ENCODE assay signal across 9 cellular contexts in the genomic region with DNA sequence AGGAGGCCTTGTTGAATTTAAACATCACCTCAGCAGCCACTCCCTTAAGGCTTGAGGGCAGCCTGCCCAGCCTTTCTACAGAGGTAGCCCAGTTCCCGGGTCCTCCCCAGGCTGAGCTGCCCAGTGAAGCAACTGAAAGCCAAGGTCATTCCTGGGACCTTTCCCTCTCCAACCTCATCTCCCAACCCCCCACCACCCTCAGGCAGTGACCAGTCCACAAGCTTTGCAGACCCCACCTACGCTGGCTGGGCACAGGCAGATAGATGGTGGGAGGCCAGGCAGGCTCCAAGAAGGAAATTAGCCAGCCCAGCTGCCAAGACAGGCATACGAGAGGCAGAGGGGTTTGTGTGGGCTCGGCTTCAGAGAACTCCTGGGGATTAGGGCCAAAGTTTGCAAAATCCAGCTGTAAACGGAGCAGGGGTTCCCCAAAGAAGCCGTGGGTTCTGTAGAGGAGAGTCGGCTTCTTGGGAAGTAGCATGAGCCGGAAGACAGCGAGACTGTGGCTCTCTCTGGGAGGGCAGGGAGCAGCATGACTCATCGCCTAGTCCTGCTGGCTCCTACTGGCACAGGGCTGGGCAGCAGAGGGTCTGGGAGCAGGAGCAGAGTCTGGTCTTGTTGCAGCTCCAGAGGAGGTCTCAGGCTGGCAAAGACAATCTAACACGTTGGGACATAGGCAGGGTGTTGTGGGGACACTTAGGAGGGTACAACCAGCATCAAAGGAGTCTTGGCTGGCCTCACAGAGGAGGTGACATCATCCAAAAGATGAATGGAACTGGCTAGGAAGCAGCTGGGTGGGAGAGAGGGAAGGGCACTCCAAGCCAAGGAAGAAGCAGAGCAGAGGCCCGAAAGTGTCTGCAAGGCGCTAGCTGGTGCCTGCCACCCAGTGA. TPM values are rescaled to one million over a fixed set of nuclear protein-coding genes. Genes with fewer than 3 reads are reported as not detected.
DNase-seq lines count a peak whose midpoint lies in the region; ATAC-seq and TF ChIP-seq lines count a peak whose summit lies in the region.
"Had no signal": no experiment of that assay in that cellular context is flagged by ENCODE, and none has a peak within 500 bp of the region (broad histone marks: within the 10 kb centered on the region; RNA-seq: fewer than 3 reads in every experiment).

No MANE protein-coding gene starts in this region.

- no peak for ATAC-seq in lung (ENCODE audit: insufficient read depth, low FRiP score)
- no peak for ATAC-seq in HG02870 (IDR thresholded peaks at IDR 0.05; ENCODE audit: unreplicated experiment)

- H3K27ac ChIP-seq in dorsolateral prefrontal cortex: peak overlapping the region in 58 of 59 donors; percentile 2 to 90 (median 80)
- peak overlapping the region; percentile 34 to 88 for H3K27ac ChIP-seq in lung (ENCODE audit: low read depth in 1 of 2, low read length in 1 of 2)
- peak overlapping the region; percentile 59 for H3K27ac ChIP-seq in temporal lobe (ENCODE audit: low read depth, low read length)
- H3K27ac ChIP-seq: 22Rv1 had no signal

- DNase-seq in NCI-H1092 treated with DMSO at 0.1 percent for 48 hours (lab: John Stamatoyannopoulos, UW) (peak; percentile 7), NCI-H1092 (lab: John Stamatoyannopoulos, UW) (no peak), dorsolateral prefrontal cortex (peak in 9 of 10 donors; percentile 35 to 85 (median 72)), lung (ENCODE audit: low spot score) (peak; percentile 65), germinal center (ENCODE audit: low spot score) (no peak)

- intact Hi-C loops in dorsolateral prefrontal cortex (cut with DNase I): loop anchor here in 1 of 2 donors (10.0 kb wide), 1 partner anchor 83 kb away; the partner anchor contains the start of genes DNALI1 and SNIP1

- H3K4me1 ChIP-seq in lung (ENCODE audit: control insufficient read depth in 2 of 2, insufficient read depth in 2 of 2, low read length in 2 of 2): peaks cover 0 to 23% of the 10 kb centered on the region in 2 donors

- H3K9me3 ChIP-seq in lung (ENCODE audit: control insufficient read depth in 2 of 2, insufficient read depth in 1 of 2, low read length in 1 of 2): no peaks in the 10 kb centered on the region

- peak overlapping the region in 53 of 59 donors; percentile 3 to 61 (median 27) for H3K4me3 ChIP-seq in dorsolateral prefrontal cortex
- H3K4me3 ChIP-seq in lung: no peak overlapping the region

- peak in 2 of 56 donors; percentile 9 for TF ChIP-seq CTCF in dorsolateral prefrontal cortex (IDR thresholded peaks at IDR 0.05 in 54 of 56, conservative IDR thresholded peaks at IDR 0.05 in 2 of 56; ENCODE audit: low read depth in 1 of 56, partially characterized antibody in 56 of 56)
- TF ChIP-seq CTCF in lung (IDR thresholded peaks at IDR 0.05; ENCODE audit: control extremely low read depth, extremely low read depth): no peak

- WGBS in lung, 2 donors: 24% methylated on average over 13 of the region's 13 CpGs

- H3K36me3 ChIP-seq in lung (ENCODE audit: control insufficient read depth in 2 of 2, insufficient read depth in 2 of 2, low read length in 2 of 2): peaks cover 0 to 10% of the 10 kb centered on the region in 2 donors

- H3K27me3 ChIP-seq in dorsolateral prefrontal cortex: no peaks in the 10 kb centered on the region
- no peaks in the 10 kb centered on the region for H3K27me3 ChIP-seq in lung (ENCODE audit: control insufficient read depth, insufficient read depth)

TF ChIP-seq in PFSK-1, 5 proteins besides CTCF, POLR2A, EP300 and RAD21:
- TF ChIP-seq TAF1 (IDR thresholded peaks at IDR 0.05; ENCODE audit: borderline replicate concordance, insufficient read depth, low read length) (peak; percentile 41; the same call in 1 of the 2 replicates), POLR2AphosphoS5 (IDR thresholded peaks at IDR 0.05; ENCODE audit: low read depth, low read length) (no peak), FOXP2 (optimal IDR thresholded peaks at IDR 0.05; ENCODE audit: borderline replicate concordance, extremely low read depth, extremely low read length, insufficient read depth) (peak; percentile 84)

RNA-seq across cellular contexts. Expression of gene ZC3H12A, which starts 2.8 kb away (rescaled TPM):
- polyA plus RNA-seq in PFSK-1 (2012; ENCODE audit: insufficient read length, low read depth): 4.0 TPM
- total RNA-seq in dorsolateral prefrontal cortex (1 to 10 TPM in 96 of 120 experiments, under 1 TPM in 24; 0.46 to 7.2 (median 1.7) TPM), lung (10 to 100 TPM; 27.1 to 40.2 TPM), temporal lobe (0.25 TPM)
- polyA plus RNA-seq in lung: 100 to 1,000 TPM in 1 of 2 donors, 10 to 100 TPM in 1; 19.1 to 125 TPM

RNA-seq across cellular contexts. Expression of gene MEAF6, which starts 43.0 kb away (rescaled TPM):
- polyA plus RNA-seq in PFSK-1 (2012; ENCODE audit: insufficient read length, low read depth): 36.8 TPM
- 100 to 1,000 TPM in 57 of 120 experiments, 10 to 100 TPM in 63; 44.2 to 132 (median 98.7) TPM for total RNA-seq in dorsolateral prefrontal cortex
- total RNA-seq in lung: 10 to 100 TPM; 54.0 to 63.7 TPM
- 10 to 100 TPM; 36.9 to 68.2 TPM for polyA plus RNA-seq in lung
- 78.4 TPM for total RNA-seq in temporal lobe

Comparison
In these comparisons a context has a peak if more than half of its experiments do, and no peak if none do; other contexts are left out.
1. DNase-seq: peak in NCI-H1092 treated with DMSO at 0.1 percent for 48 hours (single experiment), dorsolateral prefrontal cortex (9 of 10) and lung (single experiment); none in NCI-H1092 (single experiment) and germinal center (single experiment).
2. Peak in every context shown above with its lines, with median percentiles within 50 percentile points of each other: H3K27ac ChIP-seq.